ENCODE assay signal across 8 cellular contexts in genomic region chr18:77133920-77134496, GRCh38. TPM values are rescaled to one million over a fixed set of nuclear protein-coding genes. Genes with fewer than 3 reads are reported as not detected.
DNase-seq lines count a peak whose midpoint lies in the region; ATAC-seq and TF ChIP-seq lines count a peak whose summit lies in the region.

No MANE protein-coding gene starts in this region.

- H3K36me3 ChIP-seq in BLaER1 (peaks cover 4% of the 10 kb centered on the region; the same call in 1 of the 2 replicates), spleen (peaks cover 0 to 12% (median 0%) of the 10 kb centered on the region in 6 donors)

- peak overlapping the region; percentile 94 for H3K9ac ChIP-seq in BLaER1

- no peaks in the 10 kb centered on the region for H3K27me3 ChIP-seq in BLaER1
- peaks cover 0 to 39% (median 0%) of the 10 kb centered on the region in 7 donors for H3K27me3 ChIP-seq in spleen (replicated peaks in 1 of 7)

- H3K27ac ChIP-seq in BLaER1 (peak overlapping the region; percentile 98), spleen (peak overlapping the region; percentile 48 to 97 (median 96))

- DNase-seq in RPMI8226: peak; percentile 88
- peak; percentile 18 for DNase-seq in fibroblast of gingiva (ENCODE audit: low read depth)
- DNase-seq in spleen: peak; percentile 89

- peaks cover 21% of the 10 kb centered on the region for H4K20me1 ChIP-seq in BLaER1

- 21 to 37% (median 27%) methylated on average over 9 of the region's 9 CpGs for WGBS in spleen, 5 donors

- ATAC-seq in GM21737 (IDR thresholded peaks at IDR 0.05; ENCODE audit: unreplicated experiment) (peak; percentile 35), GM19351 (IDR thresholded peaks at IDR 0.05; ENCODE audit: unreplicated experiment) (no peak), HG02981 (IDR thresholded peaks at IDR 0.05; ENCODE audit: unreplicated experiment) (no peak), GM21723 (IDR thresholded peaks at IDR 0.05; ENCODE audit: unreplicated experiment) (no peak)

- peak overlapping the region; percentile 99 for H3K4me3 ChIP-seq in BLaER1
- H3K4me3 ChIP-seq in spleen: peak overlapping the region in 1 of 8 donors; percentile 97

- H3K4me2 ChIP-seq in BLaER1: peak overlapping the region; percentile 98

- peak in 5 of 11 experiments; percentile 14 to 34 (median 33) for TF ChIP-seq CTCF in spleen (IDR thresholded peaks at IDR 0.05 in 8 of 11, conservative IDR thresholded peaks at IDR 0.05 in 3 of 11)

- intact Hi-C loops in spleen (cut with DNase I; ENCODE audit: low total_unique reads): no loop called here

- peaks cover 72% of the 10 kb centered on the region for H3K4me1 ChIP-seq in BLaER1
- peaks cover 21 to 53% (median 36%) of the 10 kb centered on the region in 6 donors for H3K4me1 ChIP-seq in spleen

- H3K9me3 ChIP-seq in BLaER1 (no peaks in the 10 kb centered on the region), spleen (no peaks in the 10 kb centered on the region)

- no peak for TF ChIP-seq POLR2A in spleen (IDR thresholded peaks at IDR 0.05)

RNA-seq across cellular contexts. Expression of gene MBP, which starts 1.4 kb away (rescaled TPM):
- total RNA-seq in spleen: 10 to 100 TPM; 62.5 to 96.0 (median 79.4) TPM
- polyA plus RNA-seq in spleen: 10 to 100 TPM; 11.1 to 16.4 (median 11.2) TPM

Comparison
In these comparisons a context has a peak if more than half of its experiments do, and no peak if none do; other contexts are left out.
1. DNase-seq: peak in every context shown above with its lines; median percentile 89 in spleen; 88 in RPMI8226; 18 in fibroblast of gingiva.